Comparison of ENCODE assay signal across 8 cellular contexts in the genomic region with DNA sequence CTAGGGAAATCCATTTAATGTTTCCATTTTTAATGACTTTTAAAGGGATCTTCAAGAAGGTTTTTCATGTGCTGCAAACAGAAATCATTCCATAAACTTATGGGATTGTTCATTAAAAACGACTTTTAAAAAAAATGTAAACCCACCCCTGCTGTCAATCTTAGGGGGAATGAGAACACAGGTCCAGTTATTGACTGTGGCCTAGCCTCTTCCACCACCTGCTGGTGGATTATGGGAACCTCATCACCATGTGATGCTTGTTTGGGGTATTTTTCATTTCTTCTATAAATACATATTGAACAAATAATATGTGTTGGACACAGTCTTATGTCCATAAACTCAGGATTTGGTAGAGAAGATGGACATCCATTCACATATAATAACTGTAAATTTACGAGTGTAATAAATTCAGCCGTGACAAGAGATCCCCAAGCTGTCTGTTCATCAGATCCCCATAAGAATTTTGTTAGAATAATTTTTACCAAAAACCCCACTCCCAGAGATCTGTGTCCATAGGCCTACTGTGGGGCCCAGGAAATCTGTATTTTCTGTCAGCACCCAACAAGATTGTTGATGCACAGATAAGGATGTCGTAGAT. TPM values are rescaled to one million over a fixed set of nuclear protein-coding genes. Genes with fewer than 3 reads are reported as not detected.
DNase-seq lines count a peak whose midpoint lies in the region; ATAC-seq and TF ChIP-seq lines count a peak whose summit lies in the region.

No MANE protein-coding gene starts in this region.

- H3K27ac ChIP-seq in VCaP (no peak overlapping the region), fibroblast of lung (ENCODE audit: insufficient read depth, low read length) (no peak overlapping the region), neural progenitor cell (no peak overlapping the region)

- DNase-seq in activated T-cell treated with anti-CD3 and anti-CD28 coated beads for 48 hours (ENCODE audit: low read depth) = peak; percentile 10
- DNase-seq in activated T-cell treated with anti-CD3 and anti-CD28 coated beads, Interleukin-2, amount 50 U/mL, for 1 hour = no peak
- DNase-seq in NCI-H1417 (lab: John Stamatoyannopoulos, UW) = peak; percentile 23 to 79 (median 31)
- DNase-seq in fibroblast of lung (ENCODE audit: low read depth in 2 of 2) = peak; percentile 34 to 77
- DNase-seq in neural progenitor cell (ENCODE audit: low spot score) = peak; percentile 78
- DNase-seq in KG1 (lab: John Stamatoyannopoulos, UW) = no peak

- H2AFZ ChIP-seq in fibroblast of lung (ENCODE audit: low read length) = no peak overlapping the region
- peak overlapping the region; percentile 55 for H2AFZ ChIP-seq in neural progenitor cell (replicated peaks)

- peak; percentile 87 for TF ChIP-seq CTCF in VCaP (conservative IDR thresholded peaks at IDR 0.05)
- peak; percentile 87 to 93 for TF ChIP-seq CTCF in fibroblast of lung (conservative IDR thresholded peaks at IDR 0.05 in 1 of 2, IDR thresholded peaks at IDR 0.05 in 1 of 2; ENCODE audit: low read depth in 1 of 2, low read length in 2 of 2)
- peak; percentile 97 for TF ChIP-seq CTCF in neural progenitor cell (IDR thresholded peaks at IDR 0.05)

- H3K9me3 ChIP-seq in fibroblast of lung (ENCODE audit: control insufficient read depth, insufficient read depth, low read depth, low read length) (no peaks in the 10 kb centered on the region), neural progenitor cell (ENCODE audit: low read depth) (no peaks in the 10 kb centered on the region)

- H3K4me1 Mint-ChIP-seq in neural progenitor cell = no peaks in the 10 kb centered on the region

- peaks cover 2% of the 10 kb centered on the region for H3K36me3 Mint-ChIP-seq in neural progenitor cell

- H4K20me1 ChIP-seq in fibroblast of lung (ENCODE audit: control insufficient read depth, extremely low read depth, insufficient read depth, low read length) (no peaks in the 10 kb centered on the region), neural progenitor cell (ENCODE audit: low read depth) (no peaks in the 10 kb centered on the region)

- H3K36me3 ChIP-seq in fibroblast of lung (ENCODE audit: control insufficient read depth, insufficient read depth, low read length) (no peaks in the 10 kb centered on the region), neural progenitor cell (no peaks in the 10 kb centered on the region)

- H3K9me3 Mint-ChIP-seq in neural progenitor cell = no peaks in the 10 kb centered on the region

- H3K4me2 ChIP-seq in fibroblast of lung (ENCODE audit: extremely low read depth, insufficient read depth, low read length) (no peak overlapping the region), neural progenitor cell (no peak overlapping the region)

- H3K4me1 ChIP-seq in fibroblast of lung (ENCODE audit: control insufficient read depth, extremely low read depth, insufficient read depth, low read length) (no peaks in the 10 kb centered on the region), neural progenitor cell (no peaks in the 10 kb centered on the region)

- no peak for ATAC-seq in HG02588 (IDR thresholded peaks at IDR 0.05; ENCODE audit: unreplicated experiment)

- H3K4me3 Mint-ChIP-seq in neural progenitor cell = no peak overlapping the region

- H3K27me3 ChIP-seq in fibroblast of lung (ENCODE audit: control insufficient read depth, insufficient read depth, low read length) (no peaks in the 10 kb centered on the region), neural progenitor cell (no peaks in the 10 kb centered on the region)

- no peak overlapping the region for H3K9ac ChIP-seq in fibroblast of lung (ENCODE audit: insufficient read depth, low read length)
- no peak overlapping the region for H3K9ac ChIP-seq in neural progenitor cell

- no peak overlapping the region for H3K4me3 ChIP-seq in fibroblast of lung (replicated peaks in 1 of 4; ENCODE audit: control extremely low read depth in 1 of 4, insufficient read depth in 1 of 4, low read depth in 3 of 4, low read length in 4 of 4)
- no peak overlapping the region for H3K4me3 ChIP-seq in neural progenitor cell

- H3K27ac Mint-ChIP-seq in neural progenitor cell = no peak overlapping the region

- H3F3A ChIP-seq in neural progenitor cell (ENCODE audit: low read depth) = no peaks in the 10 kb centered on the region

- H3K79me2 ChIP-seq in fibroblast of lung (ENCODE audit: control insufficient read depth, insufficient read depth, low read length) = no peaks in the 10 kb centered on the region
- H3K79me2 ChIP-seq in neural progenitor cell (ENCODE audit: low read depth) = no peaks in the 10 kb centered on the region

- H3K27me3 Mint-ChIP-seq in neural progenitor cell (ENCODE audit: insufficient read depth, low read depth) = peaks cover 5% of the 10 kb centered on the region

RNA-seq across cellular contexts. Expression of gene TMC5, which starts 42.0 kb away (rescaled TPM):
- total RNA-seq in fibroblast of lung (not detected in 2 replicates), neural progenitor cell (ENCODE audit: low replicate concordance) (0.32 and 0.40 TPM in 2 replicates)
- not detected in 2 replicates for polyA plus RNA-seq in fibroblast of lung
- 0.02 and 0.06 TPM in 2 replicates for polyA plus RNA-seq in fibroblast of lung (2012)
- not detected in 2 replicates for polyA minus RNA-seq in fibroblast of lung (ENCODE audit: low replicate concordance)

Comparison
In these comparisons a context has a peak if more than half of its experiments do, and no peak if none do; other contexts are left out.
1. DNase-seq: peak in activated T-cell treated with anti-CD3 and anti-CD28 coated beads for 48 hours (single experiment), NCI-H1417 (3 of 3), fibroblast of lung (2 of 2) and neural progenitor cell (single experiment); none in activated T-cell treated with anti-CD3 and anti-CD28 coated beads, Interleukin-2, amount 50 U/mL, for 1 hour (single experiment) and KG1 (single experiment).
2. Peak in every context shown above with its lines, with median percentiles within 50 percentile points of each other: CTCF ChIP-seq.